20 cellular contexts compared by ENCODE assay signal in the genomic region with DNA sequence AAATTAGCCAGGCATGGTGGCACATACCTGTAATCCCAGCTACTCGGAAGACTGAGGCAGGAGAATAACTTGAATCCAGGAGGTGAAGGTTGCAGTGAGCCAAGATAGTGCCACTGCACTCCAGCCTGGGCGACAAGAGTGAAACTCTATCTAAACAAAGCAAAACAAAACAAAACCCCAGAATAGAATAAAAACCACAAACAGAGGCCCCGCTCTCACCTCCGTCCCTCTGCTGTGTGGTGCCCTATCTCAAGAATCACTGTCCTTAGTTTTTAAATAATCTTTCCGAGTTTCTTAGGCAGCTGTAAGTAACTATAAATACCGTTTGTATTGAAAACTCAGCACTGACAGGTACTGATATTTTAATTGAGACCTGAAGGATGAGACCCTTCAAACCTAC. TPM values are rescaled to one million over a fixed set of nuclear protein-coding genes. Genes with fewer than 3 reads are reported as not detected.
DNase-seq lines count a peak whose midpoint lies in the region; ATAC-seq and TF ChIP-seq lines count a peak whose summit lies in the region.
"Had no signal": no experiment of that assay in that cellular context is flagged by ENCODE, and none has a peak within 500 bp of the region (broad histone marks: within the 10 kb centered on the region; RNA-seq: fewer than 3 reads in every experiment).

No MANE protein-coding gene starts in this region.

- peaks cover 15% of the 10 kb centered on the region for H3F3A ChIP-seq in MM.1S (ENCODE audit: insufficient read depth, low read length)

- no peak overlapping the region for H3K27ac Mint-ChIP-seq in activated T-cell treated with anti-CD3 and anti-CD28 coated beads, Interleukin-2, amount 50 U/mL, for 72 hours
- peak overlapping the region; percentile 1 for H3K27ac Mint-ChIP-seq in activated naive CD8-positive, alpha-beta T cell treated with anti-CD3 and anti-CD28 coated beads, Interleukin-2, amount 50 U/mL, for 24 hours
- H3K27ac Mint-ChIP-seq in stimulated activated naive CD8-positive, alpha-beta T cell treated with anti-CD3 and anti-CD28 coated beads, Interleukin-15, amount 100 ng/mL, for 72 hours, result peak overlapping the region; percentile 34 to 82

- peak overlapping the region; percentile 55 for H3K4me3 ChIP-seq in MM.1S (ENCODE audit: low read length)
- no peak overlapping the region for H3K4me3 ChIP-seq in SJCRH30
- H3K4me3 ChIP-seq: K562, smooth muscle cell, transverse colon had no signal

- no peak for DNase-seq in activated T-cell treated with anti-CD3 and anti-CD28 coated beads, Interleukin-2, amount 50 U/mL, for 72 hours
- DNase-seq in activated T-cell treated with anti-CD3 and anti-CD28 coated beads for 4 hours, result no peak
- peak; percentile 79 for DNase-seq in MM.1S
- no peak for DNase-seq in activated naive CD8-positive, alpha-beta T cell treated with anti-CD3 and anti-CD28 coated beads, Interleukin-2, amount 50 U/mL, for 24 hours
- DNase-seq in stimulated activated naive CD8-positive, alpha-beta T cell treated with anti-CD3 and anti-CD28 coated beads, Interleukin-15, amount 100 ng/mL, for 72 hours, result no peak
- no peak for DNase-seq in DMS53 (lab: John Stamatoyannopoulos, UW)
- no peak for DNase-seq in SJCRH30
- no peak for DNase-seq in activated naive CD4-positive, alpha-beta T cell (lab: John Stamatoyannopoulos, UW)
- DNase-seq: aorta; dermis blood vessel endothelial cell; glutamatergic neuron; kidney glomerular epithelial cell; NCI-H1436 treated with DMSO at 0.1 percent for 48 hours; NCI-H526; stimulated activated CD4-positive, alpha-beta T cell treated with anti-CD3 and anti-CD28 coated beads, Interleukin-2, amount 100 ng/mL, for 48 hours; SW 1271; transverse colon had no signal

- no peaks in the 10 kb centered on the region for H3K36me3 Mint-ChIP-seq in activated T-cell treated with anti-CD3 and anti-CD28 coated beads, Interleukin-2, amount 50 U/mL, for 72 hours (ENCODE audit: insufficient read depth in 2 of 2)
- H3K36me3 Mint-ChIP-seq in activated naive CD8-positive, alpha-beta T cell treated with anti-CD3 and anti-CD28 coated beads, Interleukin-2, amount 50 U/mL, for 24 hours (ENCODE audit: low read depth), result no peaks in the 10 kb centered on the region

- H3K36me3 ChIP-seq in MM.1S (replicated peaks; ENCODE audit: insufficient read depth, low read length) (no peaks in the 10 kb centered on the region), SJCRH30 (no peaks in the 10 kb centered on the region)
- H3K36me3 ChIP-seq: transverse colon had no signal

- H3K27ac ChIP-seq in MM.1S (ENCODE audit: low read length), result peak overlapping the region; percentile 96
- H3K27ac ChIP-seq in SJCRH30, result no peak overlapping the region
- H3K27ac ChIP-seq: transverse colon had no signal

- no peak for TF ChIP-seq CTCF in MM.1S (IDR thresholded peaks at IDR 0.05; ENCODE audit: low read length)

- peak overlapping the region; percentile 8 to 15 for H3K4me3 Mint-ChIP-seq in activated T-cell treated with anti-CD3 and anti-CD28 coated beads, Interleukin-2, amount 50 U/mL, for 72 hours
- H3K4me3 Mint-ChIP-seq in activated naive CD8-positive, alpha-beta T cell treated with anti-CD3 and anti-CD28 coated beads, Interleukin-2, amount 50 U/mL, for 24 hours, result no peak overlapping the region
- peak overlapping the region in 1 of 2 donors; percentile 51 for H3K4me3 Mint-ChIP-seq in stimulated activated naive CD8-positive, alpha-beta T cell treated with anti-CD3 and anti-CD28 coated beads, Interleukin-15, amount 100 ng/mL, for 72 hours
- H3K4me3 Mint-ChIP-seq: activated CD4-positive, alpha-beta T cell treated with anti-CD3 and anti-CD28 coated beads for 36 hours had no signal

- no peaks in the 10 kb centered on the region for H4K20me1 ChIP-seq in MM.1S (ENCODE audit: insufficient read depth, low read length)

- H3K9me2 ChIP-seq in MM.1S (replicated peaks; ENCODE audit: insufficient read depth, low read length), result no peaks in the 10 kb centered on the region

- H2AFZ ChIP-seq in MM.1S (ENCODE audit: low read length), result peak overlapping the region; percentile 71

- no peaks in the 10 kb centered on the region for H3K27me3 ChIP-seq in MM.1S (replicated peaks; ENCODE audit: insufficient read depth, low read length)
- H3K27me3 ChIP-seq in SJCRH30, result no peaks in the 10 kb centered on the region
- H3K27me3 ChIP-seq: transverse colon had no signal

- peaks cover 28% of the 10 kb centered on the region for H3K4me1 Mint-ChIP-seq in activated T-cell treated with anti-CD3 and anti-CD28 coated beads, Interleukin-2, amount 50 U/mL, for 72 hours (ENCODE audit: low read depth)
- peaks cover 33% of the 10 kb centered on the region for H3K4me1 Mint-ChIP-seq in activated naive CD8-positive, alpha-beta T cell treated with anti-CD3 and anti-CD28 coated beads, Interleukin-2, amount 50 U/mL, for 24 hours
- H3K4me1 Mint-ChIP-seq in stimulated activated naive CD8-positive, alpha-beta T cell treated with anti-CD3 and anti-CD28 coated beads, Interleukin-15, amount 100 ng/mL, for 72 hours, result peaks cover 64% of the 10 kb centered on the region

- H3K79me2 ChIP-seq in MM.1S (ENCODE audit: low read length), result no peaks in the 10 kb centered on the region

- ATAC-seq in activated T-cell treated with anti-CD3 and anti-CD28 coated beads, Interleukin-2, amount 50 U/mL, for 72 hours (replicated peaks in 1 of 2), result peak in 1 of 2 donors; percentile 14
- no peak for ATAC-seq in activated naive CD8-positive, alpha-beta T cell treated with anti-CD3 and anti-CD28 coated beads, Interleukin-2, amount 50 U/mL, for 24 hours
- peak; percentile 8 for ATAC-seq in stimulated activated naive CD8-positive, alpha-beta T cell treated with anti-CD3 and anti-CD28 coated beads, Interleukin-15, amount 100 ng/mL, for 72 hours

- no peaks in the 10 kb centered on the region for H3K27me3 Mint-ChIP-seq in activated T-cell treated with anti-CD3 and anti-CD28 coated beads, Interleukin-2, amount 50 U/mL, for 72 hours (ENCODE audit: low read depth)
- H3K27me3 Mint-ChIP-seq in activated naive CD8-positive, alpha-beta T cell treated with anti-CD3 and anti-CD28 coated beads, Interleukin-2, amount 50 U/mL, for 24 hours, result no peaks in the 10 kb centered on the region
- no peaks in the 10 kb centered on the region for H3K27me3 Mint-ChIP-seq in stimulated activated naive CD8-positive, alpha-beta T cell treated with anti-CD3 and anti-CD28 coated beads, Interleukin-15, amount 100 ng/mL, for 72 hours
- H3K27me3 Mint-ChIP-seq: activated CD4-positive, alpha-beta T cell treated with anti-CD3 and anti-CD28 coated beads for 36 hours had no signal

- H3K4me1 ChIP-seq in MM.1S (ENCODE audit: low read length) (peaks cover 21% of the 10 kb centered on the region), SJCRH30 (0 out of 2 replicates have a peak, but pooled peaks cover 6% of the 10 kb centered on the region)

- H3K9me3 ChIP-seq in MM.1S (replicated peaks; ENCODE audit: insufficient read depth, low read length) (no peaks in the 10 kb centered on the region), SJCRH30 (replicated peaks) (no peaks in the 10 kb centered on the region)
- H3K9me3 ChIP-seq: transverse colon had no signal

- H3K9ac ChIP-seq in MM.1S (ENCODE audit: low read length), result peak overlapping the region; percentile 64

- H3K4me2 ChIP-seq in MM.1S (ENCODE audit: low read depth, low read length), result peak overlapping the region; percentile 88
- H3K4me2 ChIP-seq: smooth muscle cell had no signal

- no peaks in the 10 kb centered on the region for H3K9me3 Mint-ChIP-seq in activated T-cell treated with anti-CD3 and anti-CD28 coated beads, Interleukin-2, amount 50 U/mL, for 72 hours
- H3K9me3 Mint-ChIP-seq in activated naive CD8-positive, alpha-beta T cell treated with anti-CD3 and anti-CD28 coated beads, Interleukin-2, amount 50 U/mL, for 24 hours, result no peaks in the 10 kb centered on the region
- no peaks in the 10 kb centered on the region for H3K9me3 Mint-ChIP-seq in stimulated activated naive CD8-positive, alpha-beta T cell treated with anti-CD3 and anti-CD28 coated beads, Interleukin-15, amount 100 ng/mL, for 72 hours

RNA-seq across cellular contexts. Expression of gene IER5L, which starts 42.7 kb away (rescaled TPM):
- 1 to 10 TPM; 4.2 to 4.6 TPM for total RNA-seq in activated T-cell treated with anti-CD3 and anti-CD28 coated beads, Interleukin-2, amount 50 U/mL, for 72 hours
- total RNA-seq in SJCRH30 (2014; rRNA removed; shearing (Covaris generic)), result 2.8 and 3.1 TPM in 2 replicates
